ENCODE assay signal across 1 cellular context in the genomic region with DNA sequence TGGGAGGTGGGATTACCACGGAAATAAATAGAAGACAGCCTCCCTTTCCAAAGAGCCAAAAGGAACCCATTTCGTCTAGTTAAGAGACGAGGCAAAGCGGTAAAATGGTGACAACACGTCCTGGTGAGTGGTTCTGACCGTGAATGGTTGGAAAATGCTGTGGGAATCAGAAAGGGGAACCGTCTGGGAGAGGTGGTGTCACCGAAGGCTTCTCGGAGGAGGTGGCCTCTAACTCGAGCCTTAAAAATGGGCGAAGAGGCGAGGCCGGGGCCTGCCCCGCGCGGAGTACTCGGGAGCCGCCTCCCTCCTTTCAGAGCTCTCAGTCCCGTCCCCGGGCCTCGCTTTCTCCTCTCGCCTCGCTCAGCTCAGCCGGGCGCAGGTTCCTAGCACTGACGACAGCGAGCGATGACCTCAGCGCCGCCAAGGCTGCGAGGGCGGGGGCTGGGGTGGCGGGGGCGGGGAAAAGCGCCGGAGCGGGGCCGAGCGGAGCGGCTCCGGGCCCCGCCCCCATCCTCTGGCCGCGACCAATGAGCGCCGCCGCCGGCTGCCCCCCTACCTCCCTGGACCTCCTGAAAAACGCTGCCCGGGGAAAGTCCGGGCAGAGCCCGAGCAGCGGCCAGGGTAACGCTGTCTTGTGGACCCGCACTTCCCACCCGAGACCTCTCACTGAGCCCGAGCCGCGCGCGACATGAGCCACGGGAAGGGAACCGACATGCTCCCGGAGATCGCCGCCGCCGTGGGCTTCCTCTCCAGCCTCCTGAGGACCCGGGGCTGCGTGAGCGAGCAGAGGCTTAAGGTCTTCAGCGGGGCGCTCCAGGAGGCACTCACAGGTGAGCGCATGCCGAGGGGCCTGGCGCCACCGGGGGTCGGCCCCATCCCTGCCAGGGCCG.
A peak's percentile ranks its signal among the peaks of the same experiment; 100 is the strongest.
TF ChIP-seq lines count a peak whose summit lies in the region.

A gene with protein sequence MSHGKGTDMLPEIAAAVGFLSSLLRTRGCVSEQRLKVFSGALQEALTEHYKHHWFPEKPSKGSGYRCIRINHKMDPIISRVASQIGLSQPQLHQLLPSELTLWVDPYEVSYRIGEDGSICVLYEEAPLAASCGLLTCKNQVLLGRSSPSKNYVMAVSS (plus strand): TSS at position 601 of the 890 bp plus-strand sequence. CDS start 88 bp downstream, at position 689.

TF ChIP-seq in HepG2, 621 proteins besides CTCF, POLR2A, EP300 and RAD21 (continued from another document and continues in another):
- TF ChIP-seq CBX2 (IDR thresholded peaks at IDR 0.05; ENCODE audit: low read depth, low read length) (no peak), CBX2 (CRISPR knock-in tag; IDR thresholded peaks at IDR 0.05; ENCODE audit: low read depth) (no peak), KLF16 (CRISPR knock-in tag; IDR thresholded peaks at IDR 0.05) (peak in 1 of 2 experiments; percentile 76; a peak in 2 of 4 replicates), ZNF256 (CRISPR knock-in tag; conservative IDR thresholded peaks at IDR 0.05) (no peak), GTF3A (CRISPR knock-in tag; conservative IDR thresholded peaks at IDR 0.05) (no peak), GLI4 (CRISPR knock-in tag; IDR thresholded peaks at IDR 0.05; ENCODE audit: borderline replicate concordance) (no peak), RFX1 (IDR thresholded peaks at IDR 0.05) (no peak), BCL6 (CRISPR knock-in tag; IDR thresholded peaks at IDR 0.05) (0 out of 2 replicates have a peak, but pooled peaks have one; percentile 10), MIER3 (CRISPR knock-in tag; IDR thresholded peaks at IDR 0.05; ENCODE audit: borderline replicate concordance) (peak; percentile 19; the same call in 1 of the 2 replicates), DNMT3B (CRISPR knock-in tag; conservative IDR thresholded peaks at IDR 0.05) (0 out of 2 replicates have a peak, but pooled peaks have one; percentile 54), ZFP36L1 (CRISPR knock-in tag; IDR thresholded peaks at IDR 0.05) (no peak), ZKSCAN5 (CRISPR knock-in tag; IDR thresholded peaks at IDR 0.05) (no peak), KLF9 (CRISPR knock-in tag; IDR thresholded peaks at IDR 0.05; ENCODE audit: low read depth) (peak; percentile 76; the same call in 1 of the 2 replicates), ZBTB20 (CRISPR knock-in tag; IDR thresholded peaks at IDR 0.05; ENCODE audit: borderline replicate concordance, low read depth) (0 out of 2 replicates have a peak, but pooled peaks have one; percentile 11), KMT2A (CRISPR knock-in tag; IDR thresholded peaks at IDR 0.05) (peak; percentile 73; the same call in 1 of the 2 replicates), ZNF768 (CRISPR knock-in tag; IDR thresholded peaks at IDR 0.05) (no peak), ARNTL (CRISPR knock-in tag; IDR thresholded peaks at IDR 0.05) (0 out of 2 replicates have a peak, but pooled peaks have one; percentile 4), ZNF543 (CRISPR knock-in tag; IDR thresholded peaks at IDR 0.05) (0 out of 2 replicates have a peak, but pooled peaks have one; percentile 75), TEAD2 (CRISPR knock-in tag; IDR thresholded peaks at IDR 0.05) (0 out of 2 replicates have a peak, but pooled peaks have one; percentile 46), IRF2 (CRISPR knock-in tag; IDR thresholded peaks at IDR 0.05) (0 out of 2 replicates have a peak, but pooled peaks have one; percentile 17), MED1 (CRISPR knock-in tag; IDR thresholded peaks at IDR 0.05) (peak; percentile 29; the same call in 1 of the 2 replicates), MAF1 (CRISPR knock-in tag; IDR thresholded peaks at IDR 0.05; ENCODE audit: borderline replicate concordance) (peak; percentile 67; the same call in 1 of the 2 replicates), CBFB (CRISPR knock-in tag; IDR thresholded peaks at IDR 0.05) (no peak), ZSCAN29 (CRISPR knock-in tag; conservative IDR thresholded peaks at IDR 0.05) (no peak), DR1 (CRISPR knock-in tag; IDR thresholded peaks at IDR 0.05) (peak; percentile 93)
- TF ChIP-seq, protein P1, sequence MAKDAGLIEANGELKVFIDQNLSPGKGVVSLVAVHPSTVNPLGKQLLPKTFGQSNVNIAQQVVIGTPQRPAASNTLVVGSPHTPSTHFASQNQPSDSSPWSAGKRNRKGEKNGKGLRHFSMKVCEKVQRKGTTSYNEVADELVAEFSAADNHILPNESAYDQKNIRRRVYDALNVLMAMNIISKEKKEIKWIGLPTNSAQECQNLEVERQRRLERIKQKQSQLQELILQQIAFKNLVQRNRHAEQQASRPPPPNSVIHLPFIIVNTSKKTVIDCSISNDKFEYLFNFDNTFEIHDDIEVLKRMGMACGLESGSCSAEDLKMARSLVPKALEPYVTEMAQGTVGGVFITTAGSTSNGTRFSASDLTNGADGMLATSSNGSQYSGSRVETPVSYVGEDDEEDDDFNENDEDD (CRISPR knock-in tag; IDR thresholded peaks at IDR 0.05; ENCODE audit: borderline replicate concordance): peak; percentile 32; the same call in 1 of the 2 replicates
- TF ChIP-seq, protein P2, sequence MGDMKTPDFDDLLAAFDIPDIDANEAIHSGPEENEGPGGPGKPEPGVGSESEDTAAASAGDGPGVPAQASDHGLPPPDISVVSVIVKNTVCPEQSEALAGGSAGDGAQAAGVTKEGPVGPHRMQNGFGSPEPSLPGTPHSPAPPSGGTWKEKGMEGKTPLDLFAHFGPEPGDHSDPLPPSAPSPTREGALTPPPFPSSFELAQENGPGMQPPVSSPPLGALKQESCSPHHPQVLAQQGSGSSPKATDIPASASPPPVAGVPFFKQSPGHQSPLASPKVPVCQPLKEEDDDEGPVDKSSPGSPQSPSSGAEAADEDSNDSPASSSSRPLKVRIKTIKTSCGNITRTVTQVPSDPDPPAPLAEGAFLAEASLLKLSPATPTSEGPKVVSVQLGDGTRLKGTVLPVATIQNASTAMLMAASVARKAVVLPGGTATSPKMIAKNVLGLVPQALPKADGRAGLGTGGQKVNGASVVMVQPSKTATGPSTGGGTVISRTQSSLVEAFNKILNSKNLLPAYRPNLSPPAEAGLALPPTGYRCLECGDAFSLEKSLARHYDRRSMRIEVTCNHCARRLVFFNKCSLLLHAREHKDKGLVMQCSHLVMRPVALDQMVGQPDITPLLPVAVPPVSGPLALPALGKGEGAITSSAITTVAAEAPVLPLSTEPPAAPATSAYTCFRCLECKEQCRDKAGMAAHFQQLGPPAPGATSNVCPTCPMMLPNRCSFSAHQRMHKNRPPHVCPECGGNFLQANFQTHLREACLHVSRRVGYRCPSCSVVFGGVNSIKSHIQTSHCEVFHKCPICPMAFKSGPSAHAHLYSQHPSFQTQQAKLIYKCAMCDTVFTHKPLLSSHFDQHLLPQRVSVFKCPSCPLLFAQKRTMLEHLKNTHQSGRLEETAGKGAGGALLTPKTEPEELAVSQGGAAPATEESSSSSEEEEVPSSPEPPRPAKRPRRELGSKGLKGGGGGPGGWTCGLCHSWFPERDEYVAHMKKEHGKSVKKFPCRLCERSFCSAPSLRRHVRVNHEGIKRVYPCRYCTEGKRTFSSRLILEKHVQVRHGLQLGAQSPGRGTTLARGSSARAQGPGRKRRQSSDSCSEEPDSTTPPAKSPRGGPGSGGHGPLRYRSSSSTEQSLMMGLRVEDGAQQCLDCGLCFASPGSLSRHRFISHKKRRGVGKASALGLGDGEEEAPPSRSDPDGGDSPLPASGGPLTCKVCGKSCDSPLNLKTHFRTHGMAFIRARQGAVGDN (CRISPR knock-in tag; IDR thresholded peaks at IDR 0.05): peak; percentile 87
- TF ChIP-seq, protein P3, sequence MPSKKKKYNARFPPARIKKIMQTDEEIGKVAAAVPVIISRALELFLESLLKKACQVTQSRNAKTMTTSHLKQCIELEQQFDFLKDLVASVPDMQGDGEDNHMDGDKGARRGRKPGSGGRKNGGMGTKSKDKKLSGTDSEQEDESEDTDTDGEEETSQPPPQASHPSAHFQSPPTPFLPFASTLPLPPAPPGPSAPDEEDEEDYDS (CRISPR knock-in tag; IDR thresholded peaks at IDR 0.05): peak; percentile 97
- TF ChIP-seq, protein P4, sequence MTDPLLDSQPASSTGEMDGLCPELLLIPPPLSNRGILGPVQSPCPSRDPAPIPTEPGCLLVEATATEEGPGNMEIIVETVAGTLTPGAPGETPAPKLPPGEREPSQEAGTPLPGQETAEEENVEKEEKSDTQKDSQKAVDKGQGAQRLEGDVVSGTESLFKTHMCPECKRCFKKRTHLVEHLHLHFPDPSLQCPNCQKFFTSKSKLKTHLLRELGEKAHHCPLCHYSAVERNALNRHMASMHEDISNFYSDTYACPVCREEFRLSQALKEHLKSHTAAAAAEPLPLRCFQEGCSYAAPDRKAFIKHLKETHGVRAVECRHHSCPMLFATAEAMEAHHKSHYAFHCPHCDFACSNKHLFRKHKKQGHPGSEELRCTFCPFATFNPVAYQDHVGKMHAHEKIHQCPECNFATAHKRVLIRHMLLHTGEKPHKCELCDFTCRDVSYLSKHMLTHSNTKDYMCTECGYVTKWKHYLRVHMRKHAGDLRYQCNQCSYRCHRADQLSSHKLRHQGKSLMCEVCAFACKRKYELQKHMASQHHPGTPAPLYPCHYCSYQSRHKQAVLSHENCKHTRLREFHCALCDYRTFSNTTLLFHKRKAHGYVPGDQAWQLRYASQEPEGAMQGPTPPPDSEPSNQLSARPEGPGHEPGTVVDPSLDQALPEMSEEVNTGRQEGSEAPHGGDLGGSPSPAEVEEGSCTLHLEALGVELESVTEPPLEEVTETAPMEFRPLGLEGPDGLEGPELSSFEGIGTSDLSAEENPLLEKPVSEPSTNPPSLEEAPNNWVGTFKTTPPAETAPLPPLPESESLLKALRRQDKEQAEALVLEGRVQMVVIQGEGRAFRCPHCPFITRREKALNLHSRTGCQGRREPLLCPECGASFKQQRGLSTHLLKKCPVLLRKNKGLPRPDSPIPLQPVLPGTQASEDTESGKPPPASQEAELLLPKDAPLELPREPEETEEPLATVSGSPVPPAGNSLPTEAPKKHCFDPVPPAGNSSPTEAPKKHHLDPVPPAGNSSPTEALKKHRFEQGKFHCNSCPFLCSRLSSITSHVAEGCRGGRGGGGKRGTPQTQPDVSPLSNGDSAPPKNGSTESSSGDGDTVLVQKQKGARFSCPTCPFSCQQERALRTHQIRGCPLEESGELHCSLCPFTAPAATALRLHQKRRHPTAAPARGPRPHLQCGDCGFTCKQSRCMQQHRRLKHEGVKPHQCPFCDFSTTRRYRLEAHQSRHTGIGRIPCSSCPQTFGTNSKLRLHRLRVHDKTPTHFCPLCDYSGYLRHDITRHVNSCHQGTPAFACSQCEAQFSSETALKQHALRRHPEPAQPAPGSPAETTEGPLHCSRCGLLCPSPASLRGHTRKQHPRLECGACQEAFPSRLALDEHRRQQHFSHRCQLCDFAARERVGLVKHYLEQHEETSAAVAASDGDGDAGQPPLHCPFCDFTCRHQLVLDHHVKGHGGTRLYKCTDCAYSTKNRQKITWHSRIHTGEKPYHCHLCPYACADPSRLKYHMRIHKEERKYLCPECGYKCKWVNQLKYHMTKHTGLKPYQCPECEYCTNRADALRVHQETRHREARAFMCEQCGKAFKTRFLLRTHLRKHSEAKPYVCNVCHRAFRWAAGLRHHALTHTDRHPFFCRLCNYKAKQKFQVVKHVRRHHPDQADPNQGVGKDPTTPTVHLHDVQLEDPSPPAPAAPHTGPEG (CRISPR knock-in tag; IDR thresholded peaks at IDR 0.05): no peak; the same call in 1 of the 2 replicates
- TF ChIP-seq, protein P5, sequence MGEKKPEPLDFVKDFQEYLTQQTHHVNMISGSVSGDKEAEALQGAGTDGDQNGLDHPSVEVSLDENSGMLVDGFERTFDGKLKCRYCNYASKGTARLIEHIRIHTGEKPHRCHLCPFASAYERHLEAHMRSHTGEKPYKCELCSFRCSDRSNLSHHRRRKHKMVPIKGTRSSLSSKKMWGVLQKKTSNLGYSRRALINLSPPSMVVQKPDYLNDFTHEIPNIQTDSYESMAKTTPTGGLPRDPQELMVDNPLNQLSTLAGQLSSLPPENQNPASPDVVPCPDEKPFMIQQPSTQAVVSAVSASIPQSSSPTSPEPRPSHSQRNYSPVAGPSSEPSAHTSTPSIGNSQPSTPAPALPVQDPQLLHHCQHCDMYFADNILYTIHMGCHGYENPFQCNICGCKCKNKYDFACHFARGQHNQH (CRISPR knock-in tag; IDR thresholded peaks at IDR 0.05): peak; percentile 59; the same call in 1 of the 2 replicates
- TF ChIP-seq, protein P6, sequence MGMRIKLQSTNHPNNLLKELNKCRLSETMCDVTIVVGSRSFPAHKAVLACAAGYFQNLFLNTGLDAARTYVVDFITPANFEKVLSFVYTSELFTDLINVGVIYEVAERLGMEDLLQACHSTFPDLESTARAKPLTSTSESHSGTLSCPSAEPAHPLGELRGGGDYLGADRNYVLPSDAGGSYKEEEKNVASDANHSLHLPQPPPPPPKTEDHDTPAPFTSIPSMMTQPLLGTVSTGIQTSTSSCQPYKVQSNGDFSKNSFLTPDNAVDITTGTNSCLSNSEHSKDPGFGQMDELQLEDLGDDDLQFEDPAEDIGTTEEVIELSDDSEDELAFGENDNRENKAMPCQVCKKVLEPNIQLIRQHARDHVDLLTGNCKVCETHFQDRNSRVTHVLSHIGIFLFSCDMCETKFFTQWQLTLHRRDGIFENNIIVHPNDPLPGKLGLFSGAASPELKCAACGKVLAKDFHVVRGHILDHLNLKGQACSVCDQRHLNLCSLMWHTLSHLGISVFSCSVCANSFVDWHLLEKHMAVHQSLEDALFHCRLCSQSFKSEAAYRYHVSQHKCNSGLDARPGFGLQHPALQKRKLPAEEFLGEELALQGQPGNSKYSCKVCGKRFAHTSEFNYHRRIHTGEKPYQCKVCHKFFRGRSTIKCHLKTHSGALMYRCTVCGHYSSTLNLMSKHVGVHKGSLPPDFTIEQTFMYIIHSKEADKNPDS (CRISPR knock-in tag; IDR thresholded peaks at IDR 0.05): peak; percentile 73
- TF ChIP-seq, protein P7, sequence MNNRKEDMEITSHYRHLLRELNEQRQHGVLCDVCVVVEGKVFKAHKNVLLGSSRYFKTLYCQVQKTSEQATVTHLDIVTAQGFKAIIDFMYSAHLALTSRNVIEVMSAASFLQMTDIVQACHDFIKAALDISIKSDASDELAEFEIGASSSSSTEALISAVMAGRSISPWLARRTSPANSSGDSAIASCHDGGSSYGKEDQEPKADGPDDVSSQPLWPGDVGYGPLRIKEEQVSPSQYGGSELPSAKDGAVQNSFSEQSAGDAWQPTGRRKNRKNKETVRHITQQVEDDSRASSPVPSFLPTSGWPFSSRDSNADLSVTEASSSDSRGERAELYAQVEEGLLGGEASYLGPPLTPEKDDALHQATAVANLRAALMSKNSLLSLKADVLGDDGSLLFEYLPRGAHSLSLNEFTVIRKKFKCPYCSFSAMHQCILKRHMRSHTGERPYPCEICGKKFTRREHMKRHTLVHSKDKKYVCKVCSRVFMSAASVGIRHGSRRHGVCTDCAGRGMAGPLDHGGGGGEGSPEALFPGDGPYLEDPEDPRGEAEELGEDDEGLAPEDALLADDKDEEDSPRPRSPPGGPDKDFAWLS (CRISPR knock-in tag; IDR thresholded peaks at IDR 0.05; ENCODE audit: borderline replicate concordance): no peak
- TF ChIP-seq, protein P8, sequence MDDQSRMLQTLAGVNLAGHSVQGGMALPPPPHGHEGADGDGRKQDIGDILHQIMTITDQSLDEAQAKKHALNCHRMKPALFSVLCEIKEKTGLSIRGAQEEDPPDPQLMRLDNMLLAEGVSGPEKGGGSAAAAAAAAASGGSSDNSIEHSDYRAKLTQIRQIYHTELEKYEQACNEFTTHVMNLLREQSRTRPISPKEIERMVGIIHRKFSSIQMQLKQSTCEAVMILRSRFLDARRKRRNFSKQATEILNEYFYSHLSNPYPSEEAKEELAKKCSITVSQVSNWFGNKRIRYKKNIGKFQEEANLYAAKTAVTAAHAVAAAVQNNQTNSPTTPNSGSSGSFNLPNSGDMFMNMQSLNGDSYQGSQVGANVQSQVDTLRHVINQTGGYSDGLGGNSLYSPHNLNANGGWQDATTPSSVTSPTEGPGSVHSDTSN (CRISPR knock-in tag; IDR thresholded peaks at IDR 0.05; ENCODE audit: borderline replicate concordance): no peak
- TF ChIP-seq, protein P9, sequence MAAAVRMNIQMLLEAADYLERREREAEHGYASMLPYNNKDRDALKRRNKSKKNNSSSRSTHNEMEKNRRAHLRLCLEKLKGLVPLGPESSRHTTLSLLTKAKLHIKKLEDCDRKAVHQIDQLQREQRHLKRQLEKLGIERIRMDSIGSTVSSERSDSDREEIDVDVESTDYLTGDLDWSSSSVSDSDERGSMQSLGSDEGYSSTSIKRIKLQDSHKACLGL (CRISPR knock-in tag; IDR thresholded peaks at IDR 0.05): peak; percentile 47; the same call in 1 of the 2 replicates
